Comparison of ENCODE assay signal across 3 cellular contexts in the genomic region with DNA sequence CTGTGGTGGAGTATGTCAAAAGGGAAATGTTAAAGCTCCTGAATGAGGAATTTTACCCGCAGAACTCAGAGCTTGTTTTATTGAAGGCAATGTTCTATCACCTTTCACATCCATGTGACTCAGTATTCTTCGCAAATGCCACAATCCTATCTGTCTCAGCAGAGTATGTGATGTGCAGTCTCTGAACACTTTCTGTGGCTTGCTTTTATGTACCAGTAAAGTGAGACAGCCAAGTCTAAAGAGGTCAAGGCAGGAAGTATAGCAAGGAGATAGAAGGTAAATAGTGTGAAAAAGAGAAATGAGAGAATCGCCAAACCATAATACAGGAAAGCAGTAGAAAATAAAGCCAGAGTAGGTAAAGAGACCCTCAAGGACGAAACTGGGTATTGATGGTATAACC.
"Had no signal": no experiment of that assay in that cellular context is flagged by ENCODE, and none has a peak within 500 bp of the region (broad histone marks: within the 10 kb centered on the region; RNA-seq: fewer than 3 reads in every experiment).

No MANE protein-coding gene starts in this region.

- ATAC-seq: GM12878 had no signal

- H3K4me3 ChIP-seq: GM12878 had no signal

- DNase-seq: GDM1, GF-D8 had no signal
